23 cellular contexts compared by ENCODE assay signal in genomic region chr1:172382406-172382805, GRCh38. TPM values are rescaled to one million over a fixed set of nuclear protein-coding genes. Genes with fewer than 3 reads are reported as not detected.
DNase-seq lines count a peak whose midpoint lies in the region; ATAC-seq and TF ChIP-seq lines count a peak whose summit lies in the region.
"Had no signal": no experiment of that assay in that cellular context is flagged by ENCODE, and none has a peak within 500 bp of the region (broad histone marks: within the 10 kb centered on the region; RNA-seq: fewer than 3 reads in every experiment).

No MANE protein-coding gene starts in this region.

- no peak overlapping the region for H2BK15ac ChIP-seq in mesendoderm (replicated peaks; ENCODE audit: low read depth)

- H3K36me3 ChIP-seq in HUES6 (ENCODE audit: control insufficient read depth, insufficient read depth, low read length) (no peaks in the 10 kb centered on the region), adipocyte (ENCODE audit: control insufficient read depth, insufficient read depth, low read length, severe bottlenecking) (no peaks in the 10 kb centered on the region), mesendoderm (ENCODE audit: control insufficient read depth, insufficient read depth, low read length) (no peaks in the 10 kb centered on the region), thoracic aorta (no peaks in the 10 kb centered on the region)
- H3K36me3 ChIP-seq: stomach had no signal

- H3K4me2 ChIP-seq in mesendoderm (ENCODE audit: low read length) = no peak overlapping the region

- no peak overlapping the region for H4K5ac ChIP-seq in mesendoderm (ENCODE audit: low read length)

- H2AK5ac ChIP-seq in mesendoderm (ENCODE audit: low read length) = no peak overlapping the region

- H3K27ac ChIP-seq in HUES6 (ENCODE audit: low read depth, low read length) = 0 out of 2 replicates have a peak overlapping the region, but pooled peaks have one; percentile 6
- H3K27ac ChIP-seq in mesendoderm (ENCODE audit: low read depth, low read length) = no peak overlapping the region
- H3K27ac ChIP-seq in thoracic aorta = peak overlapping the region; percentile 63 to 64

- no peak overlapping the region for H3K23ac ChIP-seq in mesendoderm (ENCODE audit: low read length)

- no peak overlapping the region for H4K8ac ChIP-seq in mesendoderm (ENCODE audit: low read depth, low read length)

- H3K79me1 ChIP-seq in mesendoderm (ENCODE audit: low read length) = no peaks in the 10 kb centered on the region

- no peak for ATAC-seq in thoracic aorta (ENCODE audit: insufficient number of reproducible peaks, low FRiP score, low read depth)
- no peak for ATAC-seq in stimulated activated naive CD8-positive, alpha-beta T cell treated with anti-CD3 and anti-CD28 coated beads, Interleukin-15, Interleukin-2, amounts not matched to agents 100 U/mL and 50 U/mL, for 24 hours
- ATAC-seq: activated T-cell treated with anti-CD3 and anti-CD28 coated beads, Interleukin-2, amount 50 U/mL, for 72 hours had no signal

- H3K27me3 ChIP-seq in HUES6 (ENCODE audit: control insufficient read depth, insufficient read depth, low read length) (no peaks in the 10 kb centered on the region), adipocyte (replicated peaks; ENCODE audit: control insufficient read depth, insufficient read depth, low read length) (no peaks in the 10 kb centered on the region), mesendoderm (ENCODE audit: insufficient read depth, low read length, poor library complexity) (no peaks in the 10 kb centered on the region), thoracic aorta (replicated peaks; ENCODE audit: insufficient read depth) (no peaks in the 10 kb centered on the region)
- H3K27me3 ChIP-seq: stomach had no signal

- H3K4me3 ChIP-seq in HUES6 (ENCODE audit: low read depth, low read length) = no peak overlapping the region
- no peak overlapping the region for H3K4me3 ChIP-seq in adipocyte (ENCODE audit: low read length)
- H3K4me3 ChIP-seq in mesendoderm (ENCODE audit: low read length) = no peak overlapping the region
- peak overlapping the region; percentile 56 for H3K4me3 ChIP-seq in thoracic aorta
- H3K4me3 ChIP-seq: lung, stomach had no signal

- TF ChIP-seq CTCF in thoracic aorta (IDR thresholded peaks at IDR 0.05) = no peak

- no peak overlapping the region for H3K9ac ChIP-seq in HUES6 (ENCODE audit: low read length)
- H3K9ac ChIP-seq in adipocyte (ENCODE audit: low read length) = no peak overlapping the region
- H3K9ac ChIP-seq in mesendoderm (ENCODE audit: low read length) = no peak overlapping the region

- no peak overlapping the region for H2BK120ac ChIP-seq in mesendoderm (ENCODE audit: low read depth, low read length)

- H3K18ac ChIP-seq in mesendoderm (ENCODE audit: low read length) = peak overlapping the region; percentile 68

- no CpG with 5 or more reads among the region's 1 CpG for WGBS in mesendoderm (ENCODE audit: extremely low coverage, insufficient coverage, low lambda C conversion rate)

- H3K4ac ChIP-seq in mesendoderm (ENCODE audit: low read depth, low read length) = no peak overlapping the region

- no peak overlapping the region for H3K56ac ChIP-seq in mesendoderm (ENCODE audit: low read length)

- no peaks in the 10 kb centered on the region for H3K79me2 ChIP-seq in mesendoderm (ENCODE audit: control insufficient read depth, insufficient read depth, low read length)

- no peak overlapping the region for H2BK5ac ChIP-seq in mesendoderm (ENCODE audit: low read length)

- DNase-seq in adipocyte (ENCODE audit: low read depth) (peak; percentile 60), mesendoderm (no peak), thoracic aorta (ENCODE audit: low spot score) (no peak), posterior vena cava (ENCODE audit: low spot score) (no peak), islet precursor cell (no peak)
- no peak for DNase-seq in stimulated activated naive CD8-positive, alpha-beta T cell treated with anti-CD3 and anti-CD28 coated beads, Interleukin-15, Interleukin-2, amounts not matched to agents 100 U/mL and 50 U/mL, for 24 hours
- DNase-seq in activated CD4-positive, alpha-beta T cell treated with anti-CD3 and anti-CD28 coated beads for 48 hours = no peak
- DNase-seq: activated naive CD8-positive, alpha-beta T cell treated with anti-CD3 and anti-CD28 coated beads, Interleukin-2, amount 10 ng/mL, durations not matched to agents 7 days and 5 days; activated T-cell treated with anti-CD3 and anti-CD28 coated beads, Interleukin-2, amount 50 U/mL, for 72 hours; AML-193; NCI-H1417; NCI-H2107; NCI-H510A; NK-92 treated with Interleukin-12 subunit alpha and Interleukin-12 subunit beta, amount 100 ng/mL, for 24 hours; stimulated activated CD4-positive, alpha-beta T cell treated with anti-CD3 and anti-CD28 coated beads, Interleukin-2, amount 100 ng/mL, for 48 hours; stomach had no signal

- H3K9me3 ChIP-seq in HUES6 (ENCODE audit: control insufficient read depth, insufficient read depth, low read depth, low read length) (no peaks in the 10 kb centered on the region), adipocyte (ENCODE audit: control insufficient read depth, low read length) (no peaks in the 10 kb centered on the region), thoracic aorta (no peaks in the 10 kb centered on the region)
- H3K9me3 ChIP-seq: stomach had no signal

- intact Hi-C loops in posterior vena cava (cut with DNase I) = no loop called here

- H3K4me1 ChIP-seq in HUES6 (ENCODE audit: control insufficient read depth, insufficient read depth, low read length) (peaks cover 29% of the 10 kb centered on the region), adipocyte (ENCODE audit: control insufficient read depth, insufficient read depth, low read length) (peaks cover 14% of the 10 kb centered on the region), mesendoderm (ENCODE audit: control insufficient read depth, low read depth, low read length) (no peaks in the 10 kb centered on the region), thoracic aorta (ENCODE audit: control insufficient read depth in 1 of 2, low read depth in 2 of 2) (peaks cover 9 to 32% of the 10 kb centered on the region in 2 donors)
- H3K4me1 ChIP-seq: stomach had no signal

RNA-seq across cellular contexts. Expression of gene C1orf105, which starts 38.1 kb away (rescaled TPM):
- polyA plus RNA-seq in mesendoderm (2013, experiment 1 of 2) = not detected
- polyA plus RNA-seq in mesendoderm (2013, experiment 2 of 2) = not detected
- total RNA-seq in thoracic aorta = not detected
- total RNA-seq in posterior vena cava = not detected
- total RNA-seq: activated CD8-positive, alpha-beta memory T cell treated with anti-CD3 and anti-CD28 coated beads for 36 hours; activated naive CD8-positive, alpha-beta T cell treated with anti-CD3 and anti-CD28 coated beads, Interleukin-2, amount 10 ng/mL, durations not matched to agents 7 days and 5 days; activated T-cell treated with anti-CD3 and anti-CD28 coated beads, Interleukin-2, amount 50 U/mL, for 72 hours; frontal cortex; kidney epithelial cell; lung; stomach had no signal
- polyA plus RNA-seq: esophagus, lung, urinary bladder had no signal
